Comparison of ENCODE assay signal across 24 cellular contexts in genomic region chr7:34453150-34453549, GRCh38.
DNase-seq lines count a peak whose midpoint lies in the region; ATAC-seq, FAIRE-seq and TF ChIP-seq lines count a peak whose summit lies in the region.
"Had no signal": no experiment of that assay in that cellular context is flagged by ENCODE, and none has a peak within 500 bp of the region (broad histone marks: within the 10 kb centered on the region; RNA-seq: fewer than 3 reads in every experiment).

No MANE protein-coding gene starts in this region.

- dilution Hi-C loops in keratinocyte (cut with MboI; ENCODE audit: extremely low pct_ligation_motif_present, low sequenced_read_pairs) = no loop called here

- CTCF ChIA-PET in A549 (lab: Yijun Ruan, JAX) = no interaction called here

- no peak for DNase-seq in A549 (ENCODE audit: low read depth in 1 of 2, low spot score in 1 of 2)
- peak; percentile 31 for DNase-seq in HT1080 (ENCODE audit: low read depth)
- peak; percentile 49 for DNase-seq in astrocyte of the hippocampus (ENCODE audit: low read depth, low spot score)
- DNase-seq in keratinocyte (ENCODE audit: low read depth, low spot score) = no peak
- DNase-seq in chondrocyte (ENCODE audit: low spot score) = no peak
- DNase-seq in spleen = no peak
- DNase-seq: activated CD4-positive, alpha-beta T cell treated with anti-CD3 and anti-CD28 coated beads, Interleukin-2, amount 10 ng/mL, durations not matched to agents 7 days and 5 days; activated effector memory CD4-positive, alpha-beta T cell treated with Interleukin-2 at 50 U/mL for 16 hours; adrenal gland; CD4-positive, CD25-positive, alpha-beta regulatory T cell; cerebellar nuclear complex; DMS153; NCI-H2107; NCI-H526; posterior cingulate gyrus; small intestine; stimulated activated CD4-positive, alpha-beta T cell treated with anti-CD3 and anti-CD28 coated beads, Interleukin-4, amount 100 ng/mL, for 24 hours; T-cell; upper lobe of right lung had no signal

- 37% methylated on average over 2 of the region's 2 CpGs for WGBS in A549 (ENCODE audit: missing lambda C conversion rate)
- 78 to 87% (median 81%) methylated on average over 2 of the region's 2 CpGs for WGBS in spleen, 5 donors

- H3K27me3 ChIP-seq in keratinocyte (ENCODE audit: control insufficient read depth, extremely low read depth, insufficient read depth, low read length) = no peaks in the 10 kb centered on the region
- H3K27me3 ChIP-seq in spleen (replicated peaks in 1 of 7) = no peaks in the 10 kb centered on the region
- H3K27me3 ChIP-seq: adrenal gland, upper lobe of right lung had no signal

- no peak for TF ChIP-seq EP300 in A549 (IDR thresholded peaks at IDR 0.05)

- TF ChIP-seq RAD21 in A549 (conservative IDR thresholded peaks at IDR 0.05 in 1 of 2, IDR thresholded peaks at IDR 0.05 in 1 of 2) = no peak

- intact Hi-C loops in spleen (cut with DNase I; ENCODE audit: low total_unique reads) = no loop called here

- no peak overlapping the region for H2AFZ ChIP-seq in keratinocyte (ENCODE audit: control insufficient read depth, low read length)

- H3K9me3 Mint-ChIP-seq in chondrocyte (ENCODE audit: low read depth) = peaks cover 2% of the 10 kb centered on the region
- H3K9me3 Mint-ChIP-seq: nephron had no signal

- POLR2A ChIA-PET in A549 (lab: Yijun Ruan, JAX) = no interaction called here

- peaks cover 10% of the 10 kb centered on the region for H3K4me1 Mint-ChIP-seq in chondrocyte (ENCODE audit: low read depth)
- H3K4me1 Mint-ChIP-seq: activated CD4-positive, alpha-beta T cell treated with anti-CD3 and anti-CD28 coated beads, Interleukin-2, amount 10 ng/mL, durations not matched to agents 7 days and 5 days; CD4-positive, CD25-positive, alpha-beta regulatory T cell; mesothelial cell of epicardium; nephron; T-cell had no signal

- no peaks in the 10 kb centered on the region for H4K20me1 ChIP-seq in keratinocyte (ENCODE audit: control insufficient read depth, extremely low read depth, insufficient read depth, low read length)

- no peaks in the 10 kb centered on the region for H3K36me3 Mint-ChIP-seq in chondrocyte (ENCODE audit: low read depth)
- H3K36me3 Mint-ChIP-seq: CD4-positive, CD25-positive, alpha-beta regulatory T cell; mesothelial cell of epicardium; T-cell had no signal

- H3K27me3 Mint-ChIP-seq in chondrocyte (ENCODE audit: low read depth) = no peaks in the 10 kb centered on the region
- H3K27me3 Mint-ChIP-seq: activated CD4-positive, alpha-beta T cell treated with anti-CD3 and anti-CD28 coated beads, Interleukin-2, amount 10 ng/mL, durations not matched to agents 7 days and 5 days; CD4-positive, CD25-positive, alpha-beta regulatory T cell; T-cell had no signal

- H3K4me3 ChIP-seq in A549 (no peak overlapping the region), keratinocyte (ENCODE audit: control insufficient read depth in 2 of 3, extremely low read depth in 1 of 3, insufficient read depth in 2 of 3, low read depth in 1 of 3, low read length in 3 of 3) (no peak overlapping the region), spleen (no peak overlapping the region)
- H3K4me3 ChIP-seq: adrenal gland, upper lobe of right lung had no signal

- no peak overlapping the region for H3K4me3 Mint-ChIP-seq in chondrocyte (ENCODE audit: unreplicated experiment)
- H3K4me3 Mint-ChIP-seq: activated CD4-positive, alpha-beta T cell treated with anti-CD3 and anti-CD28 coated beads, Interleukin-2, amount 10 ng/mL, durations not matched to agents 7 days and 5 days; CD4-positive, CD25-positive, alpha-beta regulatory T cell; mesothelial cell of epicardium; nephron; T-cell had no signal

- no peak overlapping the region for H3K9ac ChIP-seq in keratinocyte (ENCODE audit: control insufficient read depth, extremely low read depth, insufficient read depth, low read length)

- H3K36me3 ChIP-seq in keratinocyte (ENCODE audit: control insufficient read depth in 2 of 2, extremely low read depth in 1 of 2, insufficient read depth in 2 of 2, low read length in 2 of 2) (no peaks in the 10 kb centered on the region), spleen (no peaks in the 10 kb centered on the region)
- H3K36me3 ChIP-seq: adrenal gland, upper lobe of right lung had no signal

- H3K4me1 ChIP-seq in A549 (peaks cover 27% of the 10 kb centered on the region), keratinocyte (ENCODE audit: control insufficient read depth, extremely low read depth, insufficient read depth, low read length) (peaks cover 3% of the 10 kb centered on the region), spleen (no peaks in the 10 kb centered on the region)
- H3K4me1 ChIP-seq: adrenal gland, upper lobe of right lung had no signal

- H3K79me2 ChIP-seq in keratinocyte (ENCODE audit: control insufficient read depth, insufficient read depth, low read length) = no peaks in the 10 kb centered on the region

- no peak for ATAC-seq in A549
- no peak for ATAC-seq in HG03045 (IDR thresholded peaks at IDR 0.05; ENCODE audit: unreplicated experiment)
- no peak for ATAC-seq in HG02970 (IDR thresholded peaks at IDR 0.05; ENCODE audit: low FRiP score, unreplicated experiment)
- ATAC-seq: Right ventricle myocardium inferior, T-cell, upper lobe of right lung had no signal

- H3K9me3 ChIP-seq in A549 = peaks cover 3% of the 10 kb centered on the region; the same call in 1 of the 3 replicates
- no peaks in the 10 kb centered on the region for H3K9me3 ChIP-seq in keratinocyte (ENCODE audit: control insufficient read depth, low read depth, low read length)
- H3K9me3 ChIP-seq in spleen = peaks cover 0 to 14% (median 1%) of the 10 kb centered on the region in 8 donors
- H3K9me3 ChIP-seq: adrenal gland, upper lobe of right lung had no signal

- H3K27ac Mint-ChIP-seq in chondrocyte (ENCODE audit: unreplicated experiment) = no peak overlapping the region
- H3K27ac Mint-ChIP-seq: activated CD4-positive, alpha-beta T cell treated with anti-CD3 and anti-CD28 coated beads, Interleukin-2, amount 10 ng/mL, durations not matched to agents 7 days and 5 days; CD4-positive, CD25-positive, alpha-beta regulatory T cell; mesothelial cell of epicardium; nephron; T-cell had no signal

- H3K4me2 ChIP-seq in A549 = peak overlapping the region; percentile 61; the same call in 2 of the 3 replicates
- H3K4me2 ChIP-seq in keratinocyte (ENCODE audit: control insufficient read depth, extremely low read depth, insufficient read depth, low read depth, low read length) = peak overlapping the region; percentile 46

- FAIRE-seq in A549 (lab: Jason Lieb, UNC) = no peak
- no peak for FAIRE-seq in keratinocyte (lab: Jason Lieb, UNC)
- FAIRE-seq: small intestine had no signal

- TF ChIP-seq POLR2A in A549 (IDR thresholded peaks at IDR 0.05; ENCODE audit: low read length) = no peak
- TF ChIP-seq POLR2A in spleen (IDR thresholded peaks at IDR 0.05) = no peak

- H3K9me1 ChIP-seq in keratinocyte (ENCODE audit: control insufficient read depth, extremely low read depth, insufficient read depth, low read length) = no peaks in the 10 kb centered on the region

- TF ChIP-seq CTCF in A549 (IDR thresholded peaks at IDR 0.05) (no peak), keratinocyte (optimal IDR thresholded peaks at IDR 0.05 in 1 of 3, IDR thresholded peaks at IDR 0.05 in 1 of 3, conservative IDR thresholded peaks at IDR 0.05 in 1 of 3; ENCODE audit: extremely low read depth in 1 of 3, insufficient read depth in 2 of 3, low read length in 3 of 3) (no peak), chondrocyte (IDR thresholded peaks at IDR 0.05) (no peak), spleen (IDR thresholded peaks at IDR 0.05 in 8 of 11, conservative IDR thresholded peaks at IDR 0.05 in 3 of 11) (no peak)

- H3K27ac ChIP-seq in A549 (peak overlapping the region in 1 of 2 experiments; percentile 47; a peak in 2 of 6 replicates), keratinocyte (ENCODE audit: control insufficient read depth, insufficient read depth, low read length) (no peak overlapping the region), spleen (no peak overlapping the region)
- H3K27ac ChIP-seq: adrenal gland, upper lobe of right lung had no signal

TF ChIP-seq in A549, 52 proteins besides CTCF, POLR2A, EP300 and RAD21:
- TF ChIP-seq FOSL2 (IDR thresholded peaks at IDR 0.05) (peak; percentile 6; the same call in 1 of the 2 replicates), FOSL2 (CRISPR knock-in tag; IDR thresholded peaks at IDR 0.05) (peak; percentile 34; the same call in 1 of the 2 replicates), JUNB (IDR thresholded peaks at IDR 0.05) (no peak)

Comparison
In these comparisons a context has a peak if more than half of its experiments do, and no peak if none do; other contexts are left out.
1. DNase-seq: peak in HT1080 (single experiment) and astrocyte of the hippocampus (single experiment); none in A549 (0 of 2), keratinocyte (single experiment), chondrocyte (single experiment) and spleen (single experiment).